ENCODE assay signal across 11 cellular contexts in the genomic region with DNA sequence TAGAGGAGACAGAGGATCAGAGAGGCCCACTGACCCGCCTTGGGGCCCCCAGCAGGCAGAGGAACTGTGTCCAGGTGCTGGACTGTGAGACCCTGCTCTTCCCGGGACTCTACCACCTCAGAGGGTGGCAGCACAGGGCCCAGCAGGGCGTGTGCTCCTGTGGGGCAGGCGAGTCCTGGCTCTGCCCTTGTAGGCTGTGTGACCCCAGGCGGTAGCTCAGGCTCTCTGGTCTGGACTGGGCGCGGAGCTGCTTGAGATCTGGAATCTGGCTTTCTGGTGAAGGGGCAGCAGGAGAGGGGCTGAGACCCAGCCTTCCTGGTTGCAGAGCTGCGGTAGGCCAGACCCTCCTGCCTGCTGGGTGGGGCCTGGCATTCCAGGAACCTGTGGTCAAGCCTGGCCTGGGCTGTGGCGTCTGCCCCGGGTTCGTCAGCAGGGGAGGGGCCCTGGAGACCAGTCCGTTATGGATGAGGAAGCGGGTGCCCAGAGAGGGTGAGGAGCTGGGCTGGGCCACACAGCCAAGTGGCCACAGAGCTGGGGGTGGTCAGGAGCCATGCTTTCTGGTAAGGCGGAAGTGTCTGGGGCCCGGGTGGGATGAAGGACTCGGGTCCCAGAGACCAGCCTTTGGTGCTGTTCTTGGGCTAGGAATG. TPM values are rescaled to one million over a fixed set of nuclear protein-coding genes. Genes with fewer than 3 reads are reported as not detected.
DNase-seq lines count a peak whose midpoint lies in the region; TF ChIP-seq lines count a peak whose summit lies in the region.
"Had no signal": no experiment of that assay in that cellular context is flagged by ENCODE, and none has a peak within 500 bp of the region (broad histone marks: within the 10 kb centered on the region; RNA-seq: fewer than 3 reads in every experiment).

No MANE protein-coding gene starts in this region.

- H3K9me3 ChIP-seq in mammary epithelial cell (replicated peaks; ENCODE audit: insufficient read depth, low read length) (no peaks in the 10 kb centered on the region), esophagus (ENCODE audit: control insufficient read depth in 2 of 2, insufficient read depth in 1 of 2, low read depth in 1 of 2, low read length in 1 of 2) (no peaks in the 10 kb centered on the region), mucosa of rectum (ENCODE audit: control insufficient read depth in 2 of 2, low read length in 2 of 2) (no peaks in the 10 kb centered on the region), vagina (no peaks in the 10 kb centered on the region)
- H3K9me3 ChIP-seq: thoracic aorta had no signal

- dilution Hi-C loops in mammary epithelial cell (cut with HindIII; ENCODE audit: low sequenced_read_pairs), result no loop called here

- no peaks in the 10 kb centered on the region for H3K27me3 ChIP-seq in mammary epithelial cell (ENCODE audit: insufficient read depth, low read length)
- H3K27me3 ChIP-seq in esophagus (ENCODE audit: control insufficient read depth in 1 of 2, insufficient read depth in 2 of 2, low read length in 2 of 2), result no peaks in the 10 kb centered on the region
- no peaks in the 10 kb centered on the region for H3K27me3 ChIP-seq in mucosa of rectum (ENCODE audit: control insufficient read depth in 2 of 2, insufficient read depth in 2 of 2, low read length in 2 of 2)
- H3K27me3 ChIP-seq in vagina, result no peaks in the 10 kb centered on the region

- CTCF ChIA-PET in MCF 10A (lab: Yijun Ruan, JAX), result interaction anchor here (0.6 to 0.7 kb wide), 2 partner anchors 11 to 172 kb away, joined by 4 read pairs; no protein-coding TSS in a partner anchor
- CTCF ChIA-PET in mammary epithelial cell (lab: Charles Lee; ENCODE audit: low non-redundant PET), result no interaction called here

- intact Hi-C loops in MCF 10A (cut with micrococcal nuclease) (no loop called here), mammary epithelial cell (cut with micrococcal nuclease) (no loop called here), vagina (cut with DNase I) (no loop called here)

- TF ChIP-seq POLR2A in vagina (IDR thresholded peaks at IDR 0.05), result no peak

- no peak overlapping the region for H3K27ac ChIP-seq in mammary epithelial cell (ENCODE audit: insufficient read depth, low read depth, low read length)
- H3K27ac ChIP-seq in esophagus (ENCODE audit: low read depth in 2 of 2, low read length in 1 of 2), result peak overlapping the region; percentile 94 to 95
- peak overlapping the region; percentile 9 to 37 for H3K27ac ChIP-seq in mucosa of rectum (ENCODE audit: low read depth in 2 of 2, low read length in 2 of 2)
- peak overlapping the region; percentile 94 for H3K27ac ChIP-seq in vagina

- peaks cover 48% of the 10 kb centered on the region for H3K4me1 Mint-ChIP-seq in MCF 10A (ENCODE audit: insufficient read depth, unreplicated experiment)

- in situ Hi-C loops in mammary epithelial cell (cut with MboI; ENCODE audit: low sequenced_read_pairs in 2 of 2), result no loop called here

- peak overlapping the region; percentile 68 for H3K4me3 Mint-ChIP-seq in MCF 10A (ENCODE audit: unreplicated experiment)

- POLR2A ChIA-PET in MCF 10A (lab: Yijun Ruan, JAX), result interaction anchor here (0.6 to 2.5 kb wide), 10 partner anchors 9 to 71 kb away, joined by 3 to 10 read pairs (median 4); no protein-coding TSS in a partner anchor

- no peaks in the 10 kb centered on the region for H3K27me3 Mint-ChIP-seq in MCF 10A (ENCODE audit: insufficient read depth, unreplicated experiment)

- no peaks in the 10 kb centered on the region for H3K36me3 Mint-ChIP-seq in MCF 10A (ENCODE audit: insufficient read depth, unreplicated experiment)

- H4K20me1 ChIP-seq in mammary epithelial cell (ENCODE audit: insufficient read depth, low read length), result no peaks in the 10 kb centered on the region

- peak; percentile 82 for DNase-seq in MCF 10A (ENCODE audit: unreplicated experiment)
- DNase-seq in mammary epithelial cell, result no peak
- DNase-seq in vagina (ENCODE audit: extremely low spot score in 2 of 2), result no peak
- DNase-seq in NAMALWA (ENCODE audit: low spot score), result no peak
- DNase-seq in NCI-H2171 treated with DMSO at 0.1 percent for 48 hours (lab: John Stamatoyannopoulos, UW), result no peak
- DNase-seq in activated CD4-positive, alpha-beta T cell treated with anti-CD3 and anti-CD28 coated beads, Interleukin-2, amount 50 U/mL, for 1 hour, result no peak
- DNase-seq: cerebellar nuclear complex, NCI-H1417 had no signal

- no peaks in the 10 kb centered on the region for H3K36me3 ChIP-seq in mammary epithelial cell (ENCODE audit: insufficient read depth, low read length)
- peaks cover 0 to 4% of the 10 kb centered on the region in 2 donors for H3K36me3 ChIP-seq in esophagus (ENCODE audit: control insufficient read depth in 2 of 2, insufficient read depth in 2 of 2, low read length in 1 of 2)
- H3K36me3 ChIP-seq in mucosa of rectum (ENCODE audit: control insufficient read depth in 2 of 2, insufficient read depth in 2 of 2, low read length in 2 of 2), result no peaks in the 10 kb centered on the region
- H3K36me3 ChIP-seq in vagina, result no peaks in the 10 kb centered on the region
- H3K36me3 ChIP-seq: thoracic aorta had no signal

- TF ChIP-seq CTCF in MCF 10A (IDR thresholded peaks at IDR 0.05; ENCODE audit: unreplicated experiment) (no peak), mammary epithelial cell (conservative IDR thresholded peaks at IDR 0.05 in 1 of 2, IDR thresholded peaks at IDR 0.05 in 1 of 2; ENCODE audit: extremely low read depth in 1 of 2, insufficient read depth in 1 of 2, low read depth in 1 of 2, low read length in 2 of 2) (no peak), vagina (IDR thresholded peaks at IDR 0.05) (no peak)

- H3K4me2 ChIP-seq in mammary epithelial cell (ENCODE audit: insufficient read depth, low read depth, low read length), result no peak overlapping the region

- H3K4me1 ChIP-seq in mammary epithelial cell (ENCODE audit: insufficient read depth, low read length) (peaks cover 75% of the 10 kb centered on the region), esophagus (ENCODE audit: control insufficient read depth in 2 of 2, insufficient read depth in 2 of 2, low read length in 1 of 2) (peaks cover 42 to 88% of the 10 kb centered on the region in 2 donors), mucosa of rectum (ENCODE audit: control insufficient read depth in 2 of 2, insufficient read depth in 2 of 2, low read length in 2 of 2) (peaks cover 47 to 48% of the 10 kb centered on the region in 2 donors), vagina (peaks cover 96% of the 10 kb centered on the region)

- peak overlapping the region; percentile 100 for H3K27ac Mint-ChIP-seq in MCF 10A (ENCODE audit: low read depth, unreplicated experiment)

- H3K9me3 Mint-ChIP-seq in MCF 10A (ENCODE audit: unreplicated experiment), result no peaks in the 10 kb centered on the region

- H3K9ac ChIP-seq in mammary epithelial cell (ENCODE audit: insufficient read depth, low read length), result no peak overlapping the region
- H3K9ac ChIP-seq in mucosa of rectum (ENCODE audit: low read depth in 1 of 2, low read length in 2 of 2), result peak overlapping the region in 1 of 2 donors; percentile 26

- H2AFZ ChIP-seq in mammary epithelial cell (ENCODE audit: low read depth, low read length), result no peak overlapping the region

- 89% methylated on average over 9 of the region's 16 CpGs for WGBS in mammary epithelial cell (ENCODE audit: low coverage, missing lambda C conversion rate)
- 66 to 73% methylated on average over 16 of the region's 16 CpGs for WGBS in esophagus, 2 donors

- BruUV-seq in MCF 10A (replicated peaks; lab: Mats Ljungman, UMichigan) (no TSS peak), mammary epithelial cell (replicated peaks; lab: Mats Ljungman, UMichigan) (no TSS peak)

- H3K4me3 ChIP-seq in mammary epithelial cell (replicated peaks in 1 of 3; ENCODE audit: insufficient read depth in 1 of 3, low read depth in 2 of 3, low read length in 3 of 3) (no peak overlapping the region), esophagus (ENCODE audit: low read depth in 1 of 2, low read length in 2 of 2) (no peak overlapping the region), mucosa of rectum (ENCODE audit: low read length in 2 of 2) (no peak overlapping the region), vagina (no peak overlapping the region)
- H3K4me3 ChIP-seq: thoracic aorta had no signal

- H3K79me2 ChIP-seq in mammary epithelial cell (ENCODE audit: insufficient read depth, low read length), result peaks cover 96% of the 10 kb centered on the region

RNA-seq across cellular contexts. Expression of a gene that starts 46.5 kb away (rescaled TPM):
- total RNA-seq in MCF 10A (2022) (57.7 and 65.5 TPM in 2 replicates), mammary epithelial cell (10 to 100 TPM; 31.0 to 39.2 TPM), vagina (49.4 TPM)
- polyA plus RNA-seq in mammary epithelial cell (25.2 TPM), esophagus (10 to 100 TPM; 31.4 to 63.4 TPM)
- 28.5 TPM for polyA minus RNA-seq in mammary epithelial cell
